Comparison of ENCODE assay signal across 16 cellular contexts in the genomic region with DNA sequence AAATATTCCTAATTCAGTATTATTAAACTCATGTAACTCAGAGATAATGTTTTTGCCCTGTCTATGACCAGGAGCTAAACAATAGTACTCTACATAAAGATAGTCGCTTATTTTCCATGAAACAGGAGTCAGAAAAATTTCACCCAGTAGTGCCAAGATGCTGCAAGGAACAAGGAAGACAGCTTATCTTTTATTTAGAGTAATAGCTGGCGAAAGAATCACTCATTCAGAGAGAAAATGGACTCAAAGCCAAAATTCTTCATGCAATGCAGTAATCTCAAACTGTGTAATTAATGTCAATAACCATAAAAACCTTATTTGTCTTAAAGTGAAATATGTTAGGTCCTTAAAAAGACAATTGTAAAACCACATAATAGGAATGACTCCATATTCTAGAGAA.
DNase-seq lines count a peak whose midpoint lies in the region; ATAC-seq and TF ChIP-seq lines count a peak whose summit lies in the region.
"Had no signal": no experiment of that assay in that cellular context is flagged by ENCODE, and none has a peak within 500 bp of the region (broad histone marks: within the 10 kb centered on the region; RNA-seq: fewer than 3 reads in every experiment).

No MANE protein-coding gene starts in this region.

- H3K4me3 ChIP-seq in right cardiac atrium (ENCODE audit: low read length), result no peak overlapping the region
- no peak overlapping the region for H3K4me3 ChIP-seq in fibroblast of the aortic adventitia (ENCODE audit: low read depth, low read length)
- no peak overlapping the region for H3K4me3 ChIP-seq in esophagus muscularis mucosa
- H3K4me3 ChIP-seq: HAP-1 had no signal

- peak; percentile 50 to 72 for ATAC-seq in right cardiac atrium
- no peak for ATAC-seq in Right ventricle myocardium superior (ENCODE audit: poor library complexity)
- ATAC-seq in SK-N-SH treated with all-trans-retinoic acid at 6 μM for 48 hours, result no peak
- ATAC-seq in GM19455 (IDR thresholded peaks at IDR 0.05; ENCODE audit: unreplicated experiment), result no peak
- ATAC-seq in activated CD4-positive, CD25-positive, alpha-beta regulatory T cell treated with anti-CD3 and anti-CD28 coated beads, Interleukin-2, amount 50 U/mL, for 24 hours, result no peak
- ATAC-seq: CD8-positive, alpha-beta T cell; HepG2 had no signal

- no peaks in the 10 kb centered on the region for H3K36me3 ChIP-seq in esophagus muscularis mucosa
- H3K36me3 ChIP-seq: HAP-1 had no signal

- TF ChIP-seq CTCF in fibroblast of the aortic adventitia (IDR thresholded peaks at IDR 0.05; ENCODE audit: insufficient read depth, low read length), result no peak
- no peak for TF ChIP-seq CTCF in esophagus muscularis mucosa (IDR thresholded peaks at IDR 0.05)

- H3K9me3 ChIP-seq in right cardiac atrium (ENCODE audit: control insufficient read depth, low read length) (no peaks in the 10 kb centered on the region), esophagus muscularis mucosa (no peaks in the 10 kb centered on the region)
- H3K9me3 ChIP-seq: Caco-2 had no signal

- WGBS in right cardiac atrium, result 35% methylated on average over 2 of the region's 2 CpGs
- WGBS in esophagus muscularis mucosa, result 62% methylated on average over 2 of the region's 2 CpGs

- no peak for TF ChIP-seq POLR2A in esophagus muscularis mucosa (IDR thresholded peaks at IDR 0.05; ENCODE audit: low read depth)

- H3K27ac ChIP-seq in right cardiac atrium (ENCODE audit: low read length) (no peak overlapping the region), esophagus muscularis mucosa (replicated peaks in 1 of 4) (no peak overlapping the region)
- H3K27ac ChIP-seq: 22Rv1 had no signal

- no peaks in the 10 kb centered on the region for H3K27me3 ChIP-seq in right cardiac atrium (ENCODE audit: control insufficient read depth, insufficient read depth)
- no peaks in the 10 kb centered on the region for H3K27me3 ChIP-seq in esophagus muscularis mucosa

- no peak for TF ChIP-seq EP300 in esophagus muscularis mucosa (IDR thresholded peaks at IDR 0.05)

- DNase-seq in right cardiac atrium (no peak), Right ventricle myocardium superior (no peak), fibroblast of the aortic adventitia (ENCODE audit: low read depth) (peak; percentile 73), esophagus muscularis mucosa (ENCODE audit: extremely low spot score) (no peak), inferior parietal cortex (ENCODE audit: extremely low spot score) (no peak)
- DNase-seq: Caco-2; CD8-positive, alpha-beta T cell; DND-41; GDM1; HFFc6 had no signal

- no peaks in the 10 kb centered on the region for H3K4me1 ChIP-seq in right cardiac atrium (ENCODE audit: control insufficient read depth, insufficient read depth, low read length)
- H3K4me1 ChIP-seq in esophagus muscularis mucosa, result no peaks in the 10 kb centered on the region
- H3K4me1 ChIP-seq: Caco-2 had no signal

- intact Hi-C loops in right cardiac atrium (cut with DNase I), result no loop called here
- intact Hi-C loops in Right ventricle myocardium superior (cut with DNase I), result no loop called here
- intact Hi-C loops in esophagus muscularis mucosa (cut with DNase I), result no loop called here

TF ChIP-seq in SK-N-SH treated with all-trans-retinoic acid at 6 μM for 48 hours, 23 proteins besides CTCF, POLR2A, EP300 and RAD21:
- TF ChIP-seq, protein P1, sequence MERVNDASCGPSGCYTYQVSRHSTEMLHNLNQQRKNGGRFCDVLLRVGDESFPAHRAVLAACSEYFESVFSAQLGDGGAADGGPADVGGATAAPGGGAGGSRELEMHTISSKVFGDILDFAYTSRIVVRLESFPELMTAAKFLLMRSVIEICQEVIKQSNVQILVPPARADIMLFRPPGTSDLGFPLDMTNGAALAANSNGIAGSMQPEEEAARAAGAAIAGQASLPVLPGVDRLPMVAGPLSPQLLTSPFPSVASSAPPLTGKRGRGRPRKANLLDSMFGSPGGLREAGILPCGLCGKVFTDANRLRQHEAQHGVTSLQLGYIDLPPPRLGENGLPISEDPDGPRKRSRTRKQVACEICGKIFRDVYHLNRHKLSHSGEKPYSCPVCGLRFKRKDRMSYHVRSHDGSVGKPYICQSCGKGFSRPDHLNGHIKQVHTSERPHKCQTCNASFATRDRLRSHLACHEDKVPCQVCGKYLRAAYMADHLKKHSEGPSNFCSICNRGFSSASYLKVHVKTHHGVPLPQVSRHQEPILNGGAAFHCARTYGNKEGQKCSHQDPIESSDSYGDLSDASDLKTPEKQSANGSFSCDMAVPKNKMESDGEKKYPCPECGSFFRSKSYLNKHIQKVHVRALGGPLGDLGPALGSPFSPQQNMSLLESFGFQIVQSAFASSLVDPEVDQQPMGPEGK (CRISPR knock-in tag; IDR thresholded peaks at IDR 0.05; ENCODE audit: borderline replicate concordance), result no peak
- TF ChIP-seq ZFP30 (CRISPR knock-in tag; IDR thresholded peaks at IDR 0.05) (no peak), GLIS3 (CRISPR knock-in tag; IDR thresholded peaks at IDR 0.05) (no peak), OSR1 (CRISPR knock-in tag; IDR thresholded peaks at IDR 0.05) (no peak), ZC3H10 (CRISPR knock-in tag; IDR thresholded peaks at IDR 0.05) (no peak), CSDC2 (CRISPR knock-in tag; IDR thresholded peaks at IDR 0.05) (no peak), ESRRG (CRISPR knock-in tag; IDR thresholded peaks at IDR 0.05) (no peak), ZNF8 (CRISPR knock-in tag; IDR thresholded peaks at IDR 0.05) (no peak), ISL1 (CRISPR knock-in tag; IDR thresholded peaks at IDR 0.05) (peak; percentile 97), ZNF70 (CRISPR knock-in tag; IDR thresholded peaks at IDR 0.05) (no peak), ARNTL (CRISPR knock-in tag; IDR thresholded peaks at IDR 0.05; ENCODE audit: borderline replicate concordance, low read depth) (no peak), SNAI2 (CRISPR knock-in tag; IDR thresholded peaks at IDR 0.05) (no peak), ZNF565 (CRISPR knock-in tag; conservative IDR thresholded peaks at IDR 0.05; ENCODE audit: low read depth) (no peak), TCF4 (CRISPR knock-in tag; IDR thresholded peaks at IDR 0.05; ENCODE audit: borderline replicate concordance) (no peak), PPARA (CRISPR knock-in tag; IDR thresholded peaks at IDR 0.05; ENCODE audit: borderline replicate concordance) (no peak)
- TF ChIP-seq, protein P2, sequence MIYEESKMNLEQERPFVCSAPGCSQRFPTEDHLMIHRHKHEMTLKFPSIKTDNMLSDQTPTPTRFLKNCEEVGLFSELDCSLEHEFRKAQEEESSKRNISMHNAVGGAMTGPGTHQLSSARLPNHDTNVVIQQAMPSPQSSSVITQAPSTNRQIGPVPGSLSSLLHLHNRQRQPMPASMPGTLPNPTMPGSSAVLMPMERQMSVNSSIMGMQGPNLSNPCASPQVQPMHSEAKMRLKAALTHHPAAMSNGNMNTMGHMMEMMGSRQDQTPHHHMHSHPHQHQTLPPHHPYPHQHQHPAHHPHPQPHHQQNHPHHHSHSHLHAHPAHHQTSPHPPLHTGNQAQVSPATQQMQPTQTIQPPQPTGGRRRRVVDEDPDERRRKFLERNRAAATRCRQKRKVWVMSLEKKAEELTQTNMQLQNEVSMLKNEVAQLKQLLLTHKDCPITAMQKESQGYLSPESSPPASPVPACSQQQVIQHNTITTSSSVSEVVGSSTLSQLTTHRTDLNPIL (CRISPR knock-in tag; IDR thresholded peaks at IDR 0.05; ENCODE audit: low read depth), result 0 out of 2 replicates have a peak, but pooled peaks have one; percentile 46

Comparison
In these comparisons a context has a peak if more than half of its experiments do, and no peak if none do; other contexts are left out.
1. ATAC-seq: peak in right cardiac atrium (2 of 2); none in Right ventricle myocardium superior (single experiment), SK-N-SH treated with all-trans-retinoic acid at 6 μM for 48 hours (single experiment), GM19455 (single experiment) and activated CD4-positive, CD25-positive, alpha-beta regulatory T cell treated with anti-CD3 and anti-CD28 coated beads, Interleukin-2, amount 50 U/mL, for 24 hours (0 of 2).